Comparison of ENCODE assay signal across 11 cellular contexts in genomic region chr2:61588566-61588965, GRCh38.
"Had no signal": no experiment of that assay in that cellular context is flagged by ENCODE, and none has a peak within 500 bp of the region (broad histone marks: within the 10 kb centered on the region; RNA-seq: fewer than 3 reads in every experiment).

No MANE protein-coding gene starts in this region.

- FAIRE-seq: H1, H54 had no signal

- H3K9me3 ChIP-seq: HAP-1 had no signal

- H3K27ac ChIP-seq: GM23248 had no signal

- ATAC-seq: GM23338, HCT116 had no signal

- H2AFZ ChIP-seq: GM23248 had no signal

- H3K9ac ChIP-seq: GM23248 had no signal

- H3K36me3 ChIP-seq: HAP-1 had no signal

- H3K4me2 ChIP-seq: GM23338 had no signal

- DNase-seq: GM23248, GOT3, H7, H9, HCEC 1CT, HFFc6 had no signal

- H3K4me3 ChIP-seq: GM23248, GM23338, HAP-1 had no signal
